Comparison of ENCODE assay signal across 14 cellular contexts in the genomic region with DNA sequence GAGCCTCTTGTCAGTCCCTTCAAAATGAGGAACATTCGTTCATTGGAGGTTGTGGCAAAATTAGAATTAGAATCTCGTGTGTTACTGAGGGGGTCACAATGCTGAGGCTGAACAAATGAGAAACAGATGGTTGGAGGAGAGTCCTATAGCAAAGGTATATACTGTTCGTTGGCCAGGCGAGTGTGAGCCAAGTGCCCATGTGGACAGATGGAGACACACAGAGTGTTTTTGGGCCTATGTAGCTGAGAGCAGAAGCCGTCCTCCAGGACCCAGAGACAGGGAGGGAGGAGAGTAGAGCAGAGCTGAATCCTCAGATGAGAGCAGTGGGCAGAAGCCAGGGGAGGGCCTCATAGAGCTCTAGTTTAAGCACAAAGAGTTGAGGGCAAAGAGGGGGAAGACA.
"Had no signal": no experiment of that assay in that cellular context is flagged by ENCODE, and none has a peak within 500 bp of the region (broad histone marks: within the 10 kb centered on the region; RNA-seq: fewer than 3 reads in every experiment).

No MANE protein-coding gene starts in this region.

- H3K4me3 ChIP-seq: body of pancreas, testis had no signal

- ATAC-seq: activated CD8-positive, alpha-beta memory T cell treated with anti-CD3 and anti-CD28 coated beads, Interleukin-2, amount 10 ng/mL, durations not matched to agents 7 days and 5 days; body of pancreas; SK-N-SH treated with all-trans-retinoic acid at 6 μM for 48 hours; T-cell had no signal

- H3K27me3 Mint-ChIP-seq: activated naive CD8-positive, alpha-beta T cell; T-cell had no signal

- H3K9me3 Mint-ChIP-seq: activated CD4-positive, alpha-beta memory T cell treated with anti-CD3 and anti-CD28 coated beads, Interleukin-2, amount 10 ng/mL, durations not matched to agents 7 days and 5 days; stimulated activated naive CD8-positive, alpha-beta T cell treated with anti-CD3 and anti-CD28 coated beads, Interleukin-15, Interleukin-2, amounts not matched to agents 100 ng/mL and 50 ng/mL, for 24 hours; T-cell; WTC11 had no signal

- H3K27me3 ChIP-seq: body of pancreas, testis had no signal

- H3K4me3 Mint-ChIP-seq: activated CD4-positive, alpha-beta memory T cell treated with anti-CD3 and anti-CD28 coated beads, Interleukin-2, amount 10 ng/mL, durations not matched to agents 7 days and 5 days; activated CD8-positive, alpha-beta memory T cell treated with anti-CD3 and anti-CD28 coated beads, Interleukin-2, amount 10 ng/mL, durations not matched to agents 7 days and 5 days; activated naive CD8-positive, alpha-beta T cell; natural killer cell treated with Interleukin-12 subunit alpha and Interleukin-12 subunit beta and Interleukin-15 and Interleukin-18, amount 100 ng/mL, for 72 hours; stimulated activated naive CD8-positive, alpha-beta T cell treated with anti-CD3 and anti-CD28 coated beads, Interleukin-15, Interleukin-2, amounts not matched to agents 100 ng/mL and 50 ng/mL, for 24 hours; T-cell; WTC11 had no signal

- H3K4me1 ChIP-seq: body of pancreas had no signal

- H3K27ac Mint-ChIP-seq: activated CD4-positive, alpha-beta memory T cell treated with anti-CD3 and anti-CD28 coated beads, Interleukin-2, amount 10 ng/mL, durations not matched to agents 7 days and 5 days; activated CD8-positive, alpha-beta memory T cell treated with anti-CD3 and anti-CD28 coated beads, Interleukin-2, amount 10 ng/mL, durations not matched to agents 7 days and 5 days; activated naive CD8-positive, alpha-beta T cell; natural killer cell treated with Interleukin-12 subunit alpha and Interleukin-12 subunit beta and Interleukin-15 and Interleukin-18, amount 100 ng/mL, for 72 hours; stimulated activated naive CD8-positive, alpha-beta T cell treated with anti-CD3 and anti-CD28 coated beads, Interleukin-15, Interleukin-2, amounts not matched to agents 100 ng/mL and 50 ng/mL, for 24 hours; T-cell; WTC11 had no signal

- H3K9me3 ChIP-seq: body of pancreas, testis had no signal

- H3K27ac ChIP-seq: body of pancreas had no signal

- H3K4me1 Mint-ChIP-seq: T-cell, WTC11 had no signal

- H3K36me3 Mint-ChIP-seq: activated CD8-positive, alpha-beta memory T cell treated with anti-CD3 and anti-CD28 coated beads, Interleukin-2, amount 10 ng/mL, durations not matched to agents 7 days and 5 days; activated naive CD8-positive, alpha-beta T cell; natural killer cell treated with Interleukin-12 subunit alpha and Interleukin-12 subunit beta and Interleukin-15 and Interleukin-18, amount 100 ng/mL, for 72 hours; T-cell; WTC11 had no signal

- DNase-seq: activated CD4-positive, alpha-beta memory T cell treated with anti-CD3 and anti-CD28 coated beads, Interleukin-2, amount 10 ng/mL, durations not matched to agents 7 days and 5 days; activated CD4-positive, alpha-beta T cell treated with anti-CD3 and anti-CD28 coated beads for 48 hours; activated CD8-positive, alpha-beta memory T cell treated with anti-CD3 and anti-CD28 coated beads, Interleukin-2, amount 10 ng/mL, durations not matched to agents 7 days and 5 days; body of pancreas; head of caudate nucleus; kidney glomerular epithelial cell; mesenchymal stem cell; T-cell; testis had no signal
